Comparison of ENCODE assay signal across 9 cellular contexts in genomic region chr11:107898270-107898669, GRCh38.
DNase-seq lines count a peak whose midpoint lies in the region; ATAC-seq, FAIRE-seq and TF ChIP-seq lines count a peak whose summit lies in the region.
"Had no signal": no experiment of that assay in that cellular context is flagged by ENCODE, and none has a peak within 500 bp of the region (broad histone marks: within the 10 kb centered on the region; RNA-seq: fewer than 3 reads in every experiment).

No MANE protein-coding gene starts in this region.

- FAIRE-seq in RCC 7860 (lab: Jason Lieb, UNC), result no peak
- FAIRE-seq: islet of Langerhans had no signal

- H3K4me3 ChIP-seq in GM12865 (ENCODE audit: low read depth, low read length), result no peak overlapping the region
- H3K4me3 ChIP-seq in fibroblast of mammary gland (ENCODE audit: control insufficient read depth, low read depth, low read length), result no peak overlapping the region

- ATAC-seq in HG03060 (IDR thresholded peaks at IDR 0.05; ENCODE audit: low read depth, unreplicated experiment), result peak; percentile 67

- peak; percentile 53 for DNase-seq in AG08396 (ENCODE audit: low spot score)
- peak; percentile 58 for DNase-seq in GM12865 (ENCODE audit: low read depth)
- DNase-seq in RCC 7860 (ENCODE audit: low spot score), result peak; percentile 58
- DNase-seq in fibroblast of mammary gland (ENCODE audit: low read depth), result peak; percentile 65
- peak; percentile 28 for DNase-seq in smooth muscle cell of the brain vasculature (ENCODE audit: low read depth, low spot score)
- no peak for DNase-seq in NCI-H187 treated with DMSO at 0.1 percent for 48 hours (lab: John Stamatoyannopoulos, UW)
- DNase-seq in islet precursor cell, result no peak

- TF ChIP-seq CTCF in GM12865 (IDR thresholded peaks at IDR 0.05; ENCODE audit: insufficient read depth, low read depth, low read length, missing control alignments) (peak; percentile 57), fibroblast of mammary gland (conservative IDR thresholded peaks at IDR 0.05; ENCODE audit: control insufficient read depth, insufficient read depth, low read depth, low read length) (peak; percentile 78)

Comparison
In these comparisons a context has a peak if more than half of its experiments do, and no peak if none do; other contexts are left out.
1. DNase-seq: peak in AG08396 (single experiment), GM12865 (single experiment), RCC 7860 (single experiment), fibroblast of mammary gland (single experiment) and smooth muscle cell of the brain vasculature (single experiment); none in NCI-H187 treated with DMSO at 0.1 percent for 48 hours (single experiment) and islet precursor cell (single experiment).